Comparison of ENCODE assay signal across 11 cellular contexts in genomic region chr17:1043601-1044251, GRCh38. TPM values are rescaled to one million over a fixed set of nuclear protein-coding genes. Genes with fewer than 3 reads are reported as not detected.
A peak's percentile ranks its signal among the peaks of the same experiment; 100 is the strongest.
DNase-seq lines count a peak whose midpoint lies in the region; ATAC-seq and TF ChIP-seq lines count a peak whose summit lies in the region.
"Had no signal": no experiment of that assay in that cellular context is flagged by ENCODE, and none has a peak within 500 bp of the region (broad histone marks: within the 10 kb centered on the region; RNA-seq: fewer than 3 reads in every experiment).

No MANE protein-coding gene starts in this region.

- H3K27me3 Mint-ChIP-seq in glutamatergic neuron (ENCODE audit: unreplicated experiment) (peaks cover 25% of the 10 kb centered on the region), neural crest cell (ENCODE audit: low read depth) (no peaks in the 10 kb centered on the region)

- H4K20me1 ChIP-seq in mammary epithelial cell (ENCODE audit: insufficient read depth, low read length), result no peaks in the 10 kb centered on the region

- in situ Hi-C loops in mammary epithelial cell (cut with MboI; ENCODE audit: low sequenced_read_pairs in 2 of 2), result no loop called here

- no peaks in the 10 kb centered on the region for H3K27me3 ChIP-seq in breast epithelium
- no peaks in the 10 kb centered on the region for H3K27me3 ChIP-seq in mammary epithelial cell (ENCODE audit: insufficient read depth, low read length)

- H3K36me3 Mint-ChIP-seq in glutamatergic neuron (ENCODE audit: unreplicated experiment) (peaks cover 11% of the 10 kb centered on the region), neural crest cell (ENCODE audit: low read depth) (peaks cover 10% of the 10 kb centered on the region)

- H3K4me1 ChIP-seq in breast epithelium (peaks cover 12 to 18% of the 10 kb centered on the region in 2 donors), mammary epithelial cell (ENCODE audit: insufficient read depth, low read length) (peaks cover 14% of the 10 kb centered on the region)

- ATAC-seq in GM21360 (IDR thresholded peaks at IDR 0.05; ENCODE audit: unreplicated experiment) (no peak), GM19395 (IDR thresholded peaks at IDR 0.05; ENCODE audit: unreplicated experiment) (no peak)

- dilution Hi-C loops in mammary epithelial cell (cut with HindIII; ENCODE audit: low sequenced_read_pairs), result loop anchor here (10.0 kb wide), 1 partner anchor 59 kb away; no protein-coding TSS in a partner anchor

- H3K4me3 ChIP-seq in breast epithelium, result peak overlapping the region in 2 of 3 donors; percentile 7 to 41
- no peak overlapping the region for H3K4me3 ChIP-seq in mammary epithelial cell (replicated peaks in 1 of 3; ENCODE audit: insufficient read depth in 1 of 3, low read depth in 2 of 3, low read length in 3 of 3)

- H3K27ac ChIP-seq in breast epithelium, result peak overlapping the region in 1 of 2 donors; percentile 77
- H3K27ac ChIP-seq in mammary epithelial cell (ENCODE audit: insufficient read depth, low read depth, low read length), result no peak overlapping the region

- TF ChIP-seq CTCF in breast epithelium (IDR thresholded peaks at IDR 0.05) (no peak), mammary epithelial cell (conservative IDR thresholded peaks at IDR 0.05 in 1 of 2, IDR thresholded peaks at IDR 0.05 in 1 of 2; ENCODE audit: extremely low read depth in 1 of 2, insufficient read depth in 1 of 2, low read depth in 1 of 2, low read length in 2 of 2) (no peak), glutamatergic neuron (IDR thresholded peaks at IDR 0.05; ENCODE audit: partially characterized antibody, unreplicated experiment) (no peak), neural crest cell (conservative IDR thresholded peaks at IDR 0.05) (no peak)

- H3K4me2 ChIP-seq in mammary epithelial cell (ENCODE audit: insufficient read depth, low read depth, low read length), result no peak overlapping the region

- TF ChIP-seq POLR2A in breast epithelium (IDR thresholded peaks at IDR 0.05), result no peak

- no peak overlapping the region for H3K27ac Mint-ChIP-seq in glutamatergic neuron (ENCODE audit: unreplicated experiment)
- H3K27ac Mint-ChIP-seq in neural crest cell (ENCODE audit: unreplicated experiment), result no peak overlapping the region

- CTCF ChIA-PET in mammary epithelial cell (lab: Charles Lee; ENCODE audit: low non-redundant PET), result no interaction called here

- BruUV-seq in mammary epithelial cell (replicated peaks; lab: Mats Ljungman, UMichigan), result no TSS peak

- intact Hi-C loops in breast epithelium (cut with DNase I; ENCODE audit: low total_unique reads), result no loop called here
- intact Hi-C loops in mammary epithelial cell (cut with micrococcal nuclease), result no loop called here

- DNase-seq in breast epithelium (ENCODE audit: low spot score in 2 of 2) (no peak), mammary epithelial cell (no peak), glutamatergic neuron (peak; percentile 74), neural crest cell (ENCODE audit: low read depth, low spot score) (peak; percentile 23), activated T-cell treated with anti-CD3 and anti-CD28 coated beads for 4 hours (no peak), NCI-H2029 treated with DMSO at 0.1 percent for 48 hours (lab: John Stamatoyannopoulos, UW) (no peak)
- DNase-seq: MV-4-11; NK-92 treated with Interleukin-12 subunit alpha and Interleukin-12 subunit beta, amount 100 ng/mL, for 24 hours; T-helper 2 cell had no signal

- H3K9me3 Mint-ChIP-seq in glutamatergic neuron (ENCODE audit: unreplicated experiment) (peaks cover 17% of the 10 kb centered on the region), neural crest cell (peaks cover 4% of the 10 kb centered on the region)

- H3K4me1 Mint-ChIP-seq in glutamatergic neuron (ENCODE audit: low read depth, unreplicated experiment), result peaks cover 37% of the 10 kb centered on the region
- peaks cover 41% of the 10 kb centered on the region for H3K4me1 Mint-ChIP-seq in neural crest cell

- peaks cover 9% of the 10 kb centered on the region for H3K79me2 ChIP-seq in mammary epithelial cell (ENCODE audit: insufficient read depth, low read length)

- H3K9ac ChIP-seq in mammary epithelial cell (ENCODE audit: insufficient read depth, low read length), result no peak overlapping the region

- H2AFZ ChIP-seq in mammary epithelial cell (ENCODE audit: low read depth, low read length), result no peak overlapping the region

- H3K9me3 ChIP-seq in breast epithelium (no peaks in the 10 kb centered on the region), mammary epithelial cell (replicated peaks; ENCODE audit: insufficient read depth, low read length) (no peaks in the 10 kb centered on the region)

- H3K36me3 ChIP-seq in breast epithelium (no peaks in the 10 kb centered on the region), mammary epithelial cell (ENCODE audit: insufficient read depth, low read length) (no peaks in the 10 kb centered on the region)

- H3K4me3 Mint-ChIP-seq in glutamatergic neuron (ENCODE audit: unreplicated experiment) (no peak overlapping the region), neural crest cell (peak overlapping the region; percentile 7)

- WGBS in mammary epithelial cell (ENCODE audit: low coverage, missing lambda C conversion rate), result 95% methylated on average over 17 of the region's 21 CpGs

RNA-seq across cellular contexts. Expression of gene TIMM22, which starts 46.8 kb away (rescaled TPM):
- total RNA-seq in breast epithelium (10 to 100 TPM; 10.1 to 12.0 (median 10.8) TPM), mammary epithelial cell (10 to 100 TPM; 14.3 to 17.2 TPM), glutamatergic neuron (ENCODE audit: unreplicated experiment) (22.0 TPM), neural crest cell (18.7 and 19.5 TPM in 2 replicates)
- 17.8 TPM for polyA plus RNA-seq in mammary epithelial cell
- polyA minus RNA-seq in mammary epithelial cell, result 20.6 TPM

Comparison
In these comparisons a context has a peak if more than half of its experiments do, and no peak if none do; other contexts are left out.
1. H3K4me3 ChIP-seq: peak in breast epithelium (2 of 3); none in mammary epithelial cell (0 of 3).
2. DNase-seq: peak in glutamatergic neuron (single experiment) and neural crest cell (single experiment); none in breast epithelium (0 of 2), mammary epithelial cell (single experiment), activated T-cell treated with anti-CD3 and anti-CD28 coated beads for 4 hours (single experiment) and NCI-H2029 treated with DMSO at 0.1 percent for 48 hours (single experiment).